1 cellular context compared by ENCODE assay signal in the genomic region with DNA sequence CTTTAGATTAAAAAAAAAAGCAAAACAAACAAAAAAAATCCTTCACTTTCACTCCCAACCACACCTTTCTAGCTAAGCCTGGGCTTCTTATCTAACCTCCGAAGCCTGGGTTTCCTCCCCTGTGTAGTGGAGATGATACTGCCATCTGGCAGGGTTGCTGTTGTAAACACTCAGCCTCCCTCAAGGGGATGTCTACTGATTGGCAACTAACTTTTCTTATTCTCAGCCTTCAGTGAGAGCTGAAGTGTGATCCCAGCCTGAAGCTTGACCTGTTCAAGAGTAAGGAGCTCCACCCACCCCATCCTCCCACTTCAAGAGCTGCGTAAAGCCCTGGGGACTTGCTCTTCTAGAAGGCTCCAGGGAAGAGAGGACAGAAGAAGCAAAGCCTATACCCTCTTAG.
TF ChIP-seq lines count a peak whose summit lies in the region.

No MANE protein-coding gene starts in this region.

TF ChIP-seq in GM12878, 131 proteins besides CTCF, POLR2A, EP300 and RAD21 (continued from another document):
- TF ChIP-seq E2F4 (IDR thresholded peaks at IDR 0.05; ENCODE audit: low read depth, low read length): no peak
- no peak for TF ChIP-seq ZNF207 (IDR thresholded peaks at IDR 0.05; ENCODE audit: borderline replicate concordance)
- TF ChIP-seq FOXM1 (IDR thresholded peaks at IDR 0.05; ENCODE audit: low read depth, low read length): no peak
- no peak for TF ChIP-seq YY1 (IDR thresholded peaks at IDR 0.05; ENCODE audit: low read depth, low read length)
- TF ChIP-seq SREBF2 (IDR thresholded peaks at IDR 0.05; ENCODE audit: low read length): no peak
- no peak for TF ChIP-seq JUND (IDR thresholded peaks at IDR 0.05; ENCODE audit: low read depth, low read length)
